Comparison of ENCODE assay signal across 8 cellular contexts in genomic region chr22:50531546-50532352, GRCh38. TPM values are rescaled to one million over a fixed set of nuclear protein-coding genes. Genes with fewer than 3 reads are reported as not detected.
DNase-seq lines count a peak whose midpoint lies in the region; ATAC-seq and TF ChIP-seq lines count a peak whose summit lies in the region.

No MANE protein-coding gene starts in this region.

- H3K27me3 Mint-ChIP-seq in Caco-2 (ENCODE audit: insufficient read depth, unreplicated experiment) (no peaks in the 10 kb centered on the region), T-cell (no peaks in the 10 kb centered on the region), brain (peaks cover 82% of the 10 kb centered on the region)

- H3K4me3 ChIP-seq in Caco-2 (ENCODE audit: low read depth, low read length) (peak overlapping the region; percentile 68), iPS-18c (ENCODE audit: insufficient read depth, low read depth, low read length) (peak overlapping the region; percentile 52), skeletal muscle tissue (ENCODE audit: low read length in 3 of 3) (peak overlapping the region; percentile 65 to 70 (median 66))

- H3K4me1 Mint-ChIP-seq in Caco-2 (ENCODE audit: low read depth, unreplicated experiment) (peaks cover 31% of the 10 kb centered on the region), T-cell (peaks cover 37 to 50% (median 48%) of the 10 kb centered on the region in 3 donors), brain (peaks cover 40% of the 10 kb centered on the region)

- intact Hi-C loops in Caco-2 (cut with micrococcal nuclease; ENCODE audit: unreplicated experiment): loop anchor here (2.0 to 5.0 kb wide), 2 partner anchors 31 to 91 kb away; partner anchors contain the start of gene SYCE3

- peak overlapping the region; percentile 78 to 86 (median 83) for H3K9ac ChIP-seq in skeletal muscle tissue (ENCODE audit: low read depth in 1 of 3, low read length in 3 of 3)

- POLR2A ChIA-PET in Caco-2 (lab: Charles Lee): interaction anchor here (0.7 to 1.5 kb wide), 5 partner anchors 16 to 238 kb away, joined by 3 to 7 read pairs (median 4); partner anchors contain the start of genes CHKB, LMF2 and SYCE3
- POLR2A ChIA-PET in T-cell (lab: Charles Lee): no interaction called here

- peak; percentile 36 for ATAC-seq in HG02763 (IDR thresholded peaks at IDR 0.05; ENCODE audit: unreplicated experiment)
- ATAC-seq in T-cell (replicated peaks in 1 of 4): peak; percentile 42 to 47 (median 44)
- ATAC-seq in GM18858 (IDR thresholded peaks at IDR 0.05; ENCODE audit: unreplicated experiment): no peak

- H3K4me1 ChIP-seq in Caco-2 (peaks cover 34% of the 10 kb centered on the region), skeletal muscle tissue (ENCODE audit: control insufficient read depth in 3 of 3, insufficient read depth in 3 of 3, low read length in 3 of 3) (peaks cover 10 to 42% (median 31%) of the 10 kb centered on the region in 3 donors)

- H3K36me3 ChIP-seq in Caco-2 (ENCODE audit: control insufficient read depth, insufficient read depth, low read length): no peaks in the 10 kb centered on the region
- no peaks in the 10 kb centered on the region for H3K36me3 ChIP-seq in skeletal muscle tissue (ENCODE audit: control insufficient read depth in 3 of 3, insufficient read depth in 3 of 3, low read length in 3 of 3)

- DNase-seq in Caco-2: peak; percentile 69 to 78
- DNase-seq in T-cell: peak in 26 of 34 experiments; percentile 35 to 66 (median 54)
- DNase-seq in putamen (ENCODE audit: low spot score): no peak

- H3K27ac ChIP-seq in skeletal muscle tissue (ENCODE audit: low read depth, low read length): peak overlapping the region; percentile 93

- H3K9me3 ChIP-seq in Caco-2 (no peaks in the 10 kb centered on the region), iPS-18c (ENCODE audit: control insufficient read depth, insufficient read depth, low read length) (peaks cover 4% of the 10 kb centered on the region), skeletal muscle tissue (ENCODE audit: control insufficient read depth in 3 of 3, low read length in 3 of 3) (no peaks in the 10 kb centered on the region)

- TF ChIP-seq CTCF in Caco-2 (IDR thresholded peaks at IDR 0.05; ENCODE audit: insufficient read depth in 1 of 2, low read depth in 1 of 2, low read length in 1 of 2, severe bottlenecking in 1 of 2, unreplicated experiment in 1 of 2) (no peak), brain (conservative IDR thresholded peaks at IDR 0.05) (no peak)

- peak overlapping the region; percentile 81 for H3K4me3 Mint-ChIP-seq in Caco-2 (ENCODE audit: unreplicated experiment)
- peak overlapping the region; percentile 84 to 89 (median 86) for H3K4me3 Mint-ChIP-seq in T-cell
- H3K4me3 Mint-ChIP-seq in brain: peak overlapping the region in 4 of 5 experiments; percentile 72 to 81 (median 78)

- no peaks in the 10 kb centered on the region for H3K9me3 Mint-ChIP-seq in Caco-2 (ENCODE audit: unreplicated experiment)
- H3K9me3 Mint-ChIP-seq in T-cell: no peaks in the 10 kb centered on the region
- peaks cover 0 to 8% (median 0%) of the 10 kb centered on the region in 5 experiments for H3K9me3 Mint-ChIP-seq in brain

- BruUV-seq in Caco-2 (replicated peaks; lab: Mats Ljungman, UMichigan): no TSS peak

- H3K27me3 ChIP-seq in Caco-2 (replicated peaks; ENCODE audit: control insufficient read depth, insufficient read depth, low read length) (no peaks in the 10 kb centered on the region), skeletal muscle tissue (ENCODE audit: control insufficient read depth in 3 of 3, insufficient read depth in 3 of 3, low read length in 3 of 3) (peaks cover 30 to 62% (median 45%) of the 10 kb centered on the region in 3 donors)

- CTCF ChIA-PET in Caco-2 (lab: Charles Lee): interaction anchor here (0.7 to 1.0 kb wide), 3 partner anchors 24 to 89 kb away, joined by 3 to 7 read pairs (median 4); partner anchors contain the start of genes LMF2 and SYCE3
- CTCF ChIA-PET in T-cell (lab: Charles Lee): interaction anchor here in 1 of 2 donors (1.2 kb wide), 1 partner anchor 32 kb away, joined by 3 read pairs; no protein-coding TSS in a partner anchor

- H3K36me3 Mint-ChIP-seq in Caco-2 (ENCODE audit: insufficient read depth, unreplicated experiment) (peaks cover 33% of the 10 kb centered on the region), T-cell (no peaks in the 10 kb centered on the region), brain (no peaks in the 10 kb centered on the region)

- peak overlapping the region; percentile 86 for H3K27ac Mint-ChIP-seq in Caco-2 (ENCODE audit: unreplicated experiment)
- H3K27ac Mint-ChIP-seq in T-cell: peak overlapping the region; percentile 95
- H3K27ac Mint-ChIP-seq in brain: no peak overlapping the region

RNA-seq across cellular contexts. Expression of gene TYMP, which starts 1.9 kb away (rescaled TPM):
- total RNA-seq in Caco-2 (2022) (3.7 and 3.9 TPM in 2 replicates), T-cell (10 to 100 TPM; 11.6 to 29.1 (median 14.9) TPM), skeletal muscle tissue (8.9 TPM)
- 3.0 TPM for polyA plus RNA-seq in brain (ENCODE audit: insufficient read depth, low read depth, low replicate concordance)

RNA-seq across cellular contexts. Expression of gene SCO2, which starts 6.4 kb away (rescaled TPM):
- total RNA-seq in Caco-2 (2022): 3.0 and 6.5 TPM in 2 replicates
- total RNA-seq in T-cell: 1 to 10 TPM; 3.3 to 5.6 (median 4.0) TPM
- 0.80 TPM for polyA plus RNA-seq in brain (ENCODE audit: insufficient read depth, low read depth, low replicate concordance)
- total RNA-seq in skeletal muscle tissue: 0.52 TPM

RNA-seq across cellular contexts. Expression of gene KLHDC7B, which starts 13.9 kb away (rescaled TPM):
- total RNA-seq in Caco-2 (2022) (1.1 and 2.0 TPM in 2 replicates), T-cell (1 to 10 TPM; 3.7 to 6.7 (median 5.4) TPM), skeletal muscle tissue (not detected)
- not detected for polyA plus RNA-seq in brain (ENCODE audit: insufficient read depth, low read depth, low replicate concordance)

RNA-seq across cellular contexts. Expression of gene NCAPH2, which starts 23.7 kb away (rescaled TPM):
- total RNA-seq in Caco-2 (2022): 84.3 and 88.9 TPM in 2 replicates
- total RNA-seq in T-cell: 100 to 1,000 TPM in 2 of 5 donors, 10 to 100 TPM in 3; 80.1 to 110 (median 94.6) TPM
- 83.9 TPM for polyA plus RNA-seq in brain (ENCODE audit: insufficient read depth, low read depth, low replicate concordance)
- 34.4 TPM for total RNA-seq in skeletal muscle tissue

RNA-seq across cellular contexts. Expression of gene LMF2, which starts 24.2 kb away (rescaled TPM):
- total RNA-seq in Caco-2 (2022) (68.8 and 77.1 TPM in 2 replicates), T-cell (100 to 1,000 TPM in 4 of 5 donors, 10 to 100 TPM in 1; 90.5 to 188 (median 185) TPM), skeletal muscle tissue (12.5 TPM)
- polyA plus RNA-seq in brain (ENCODE audit: insufficient read depth, low read depth, low replicate concordance): 68.1 TPM

Comparison
In these comparisons a context has a peak if more than half of its experiments do, and no peak if none do; other contexts are left out.
1. H3K27ac Mint-ChIP-seq: peak in Caco-2 (single experiment) and T-cell (2 of 2); none in brain (0 of 5).
2. Peak in every context shown above with its lines, with median percentiles within 50 percentile points of each other: H3K4me3 ChIP-seq and H3K4me3 Mint-ChIP-seq.